8 cellular contexts compared by ENCODE assay signal in genomic region chr10:19811517-19811916, GRCh38. TPM values are rescaled to one million over a fixed set of nuclear protein-coding genes. Genes with fewer than 3 reads are reported as not detected.
DNase-seq lines count a peak whose midpoint lies in the region; ATAC-seq and TF ChIP-seq lines count a peak whose summit lies in the region.

No MANE protein-coding gene starts in this region.

- H3K27ac ChIP-seq in PC-3 (ENCODE audit: low read length) (no peak overlapping the region), osteoblast (ENCODE audit: low read depth, low read length) (no peak overlapping the region)

- peaks cover 15% of the 10 kb centered on the region for H3K27me3 Mint-ChIP-seq in activated CD4-positive, alpha-beta memory T cell treated with anti-CD3 and anti-CD28 coated beads, Interleukin-2, amount 10 ng/mL, durations not matched to agents 7 days and 5 days

- no peak for ATAC-seq in PC-3
- ATAC-seq in GM21529 (IDR thresholded peaks at IDR 0.05; ENCODE audit: unreplicated experiment), result no peak
- ATAC-seq in stimulated activated naive CD8-positive, alpha-beta T cell treated with anti-CD3 and anti-CD28 coated beads, Interleukin-15, Interleukin-2, amounts not matched to agents 100 U/mL and 50 U/mL, for 24 hours, result no peak

- H3K4me1 ChIP-seq in PC-3 (ENCODE audit: insufficient read depth, low read length) (no peaks in the 10 kb centered on the region), osteoblast (ENCODE audit: insufficient read depth, low read length) (peaks cover 3% of the 10 kb centered on the region)

- POLR2A ChIA-PET in PC-3 (lab: Charles Lee; ENCODE audit: unreplicated experiment), result no interaction called here
- POLR2A ChIA-PET in activated CD4-positive, alpha-beta memory T cell treated with anti-CD3 and anti-CD28 coated beads, Interleukin-2, amount 10 ng/mL, durations not matched to agents 7 days and 5 days (lab: Charles Lee), result no interaction called here

- H3K27ac Mint-ChIP-seq in activated CD4-positive, alpha-beta memory T cell treated with anti-CD3 and anti-CD28 coated beads, Interleukin-2, amount 10 ng/mL, durations not matched to agents 7 days and 5 days, result no peak overlapping the region

- H3K36me3 ChIP-seq in PC-3 (ENCODE audit: low read depth, low read length) (no peaks in the 10 kb centered on the region), osteoblast (ENCODE audit: insufficient read depth, low read length) (no peaks in the 10 kb centered on the region)

- H3K4me2 ChIP-seq in PC-3 (ENCODE audit: low read length) (no peak overlapping the region), osteoblast (ENCODE audit: insufficient read depth, low read length) (no peak overlapping the region)

- peaks cover 27% of the 10 kb centered on the region for H3K27me3 ChIP-seq in PC-3 (ENCODE audit: low read length)
- H3K27me3 ChIP-seq in osteoblast (ENCODE audit: insufficient read depth, low read length), result peaks cover 14% of the 10 kb centered on the region

- H4K20me1 ChIP-seq in PC-3 (ENCODE audit: low read length) (no peaks in the 10 kb centered on the region), osteoblast (ENCODE audit: insufficient read depth, low read length) (no peaks in the 10 kb centered on the region)

- intact Hi-C loops in PC-3 (cut with micrococcal nuclease), result no loop called here

- H3K9ac ChIP-seq in PC-3 (ENCODE audit: low read length), result no peak overlapping the region

- H3K79me2 ChIP-seq in PC-3 (ENCODE audit: low read length), result no peaks in the 10 kb centered on the region
- H3K79me2 ChIP-seq in osteoblast (ENCODE audit: insufficient read depth, low read length), result no peaks in the 10 kb centered on the region

- H3K9me3 Mint-ChIP-seq in activated CD4-positive, alpha-beta memory T cell treated with anti-CD3 and anti-CD28 coated beads, Interleukin-2, amount 10 ng/mL, durations not matched to agents 7 days and 5 days, result no peaks in the 10 kb centered on the region

- H3F3A ChIP-seq in PC-3 (ENCODE audit: low read length, unreplicated experiment), result no peaks in the 10 kb centered on the region

- H3K4me3 ChIP-seq in PC-3 (ENCODE audit: low read length) (no peak overlapping the region), foreskin fibroblast (ENCODE audit: low read depth in 1 of 2, low read length in 2 of 2) (no peak overlapping the region), osteoblast (ENCODE audit: insufficient read depth, low read length) (no peak overlapping the region)

- BruUV-seq in PC-3 (replicated peaks; lab: Mats Ljungman, UMichigan), result no TSS peak

- no peaks in the 10 kb centered on the region for H3K9me3 ChIP-seq in PC-3 (ENCODE audit: low read length)
- no peaks in the 10 kb centered on the region for H3K9me3 ChIP-seq in osteoblast (ENCODE audit: low read depth, low read length)

- no peaks in the 10 kb centered on the region for H3K36me3 Mint-ChIP-seq in activated CD4-positive, alpha-beta memory T cell treated with anti-CD3 and anti-CD28 coated beads, Interleukin-2, amount 10 ng/mL, durations not matched to agents 7 days and 5 days (ENCODE audit: low read depth)

- H3K4me3 Mint-ChIP-seq in activated CD4-positive, alpha-beta memory T cell treated with anti-CD3 and anti-CD28 coated beads, Interleukin-2, amount 10 ng/mL, durations not matched to agents 7 days and 5 days, result no peak overlapping the region

- CTCF ChIA-PET in PC-3 (lab: Charles Lee), result no interaction called here
- CTCF ChIA-PET in activated CD4-positive, alpha-beta memory T cell treated with anti-CD3 and anti-CD28 coated beads, Interleukin-2, amount 10 ng/mL, durations not matched to agents 7 days and 5 days (lab: Charles Lee), result no interaction called here

- H3K4me1 Mint-ChIP-seq in activated CD4-positive, alpha-beta memory T cell treated with anti-CD3 and anti-CD28 coated beads, Interleukin-2, amount 10 ng/mL, durations not matched to agents 7 days and 5 days, result peaks cover 1% of the 10 kb centered on the region

- no peak overlapping the region for H2AFZ ChIP-seq in PC-3 (ENCODE audit: low read length)
- H2AFZ ChIP-seq in osteoblast (ENCODE audit: low read length), result no peak overlapping the region

- DNase-seq in DMS53 treated with DMSO at 0.1 percent for 48 hours (lab: John Stamatoyannopoulos, UW; ENCODE audit: unreplicated experiment), result peak; percentile 6
- peak; percentile 37 for DNase-seq in PC-3
- DNase-seq in foreskin fibroblast, result peak; percentile 10 to 35
- DNase-seq in osteoblast (ENCODE audit: insufficient read length, low spot score, missing footprints), result peak; percentile 71
- no peak for DNase-seq in NCI-H1694 treated with DMSO at 0.1 percent for 48 hours (lab: John Stamatoyannopoulos, UW)
- DNase-seq in activated CD4-positive, alpha-beta memory T cell treated with anti-CD3 and anti-CD28 coated beads, Interleukin-2, amount 10 ng/mL, durations not matched to agents 7 days and 5 days, result no peak
- DNase-seq in stimulated activated naive CD8-positive, alpha-beta T cell treated with anti-CD3 and anti-CD28 coated beads, Interleukin-15, Interleukin-2, amounts not matched to agents 100 U/mL and 50 U/mL, for 24 hours, result no peak

- no peaks in the 10 kb centered on the region for H3K9me2 ChIP-seq in PC-3 (replicated peaks; ENCODE audit: low read length)

- TF ChIP-seq CTCF in PC-3 (conservative IDR thresholded peaks at IDR 0.05; ENCODE audit: low read depth, low read length) (peak; percentile 31; the same call in 1 of the 2 replicates), foreskin fibroblast (IDR thresholded peaks at IDR 0.05; ENCODE audit: low read depth, low read length) (peak; percentile 45), osteoblast (IDR thresholded peaks at IDR 0.05; ENCODE audit: extremely low read depth, low read depth, low read length) (peak; percentile 56)

RNA-seq across cellular contexts. Expression of gene PLXDC2, which starts 4.7 kb away (rescaled TPM):
- total RNA-seq in PC-3 (2014; rRNA removed) (0.06 TPM in 1 of 2 replicates, not detected in the other), osteoblast (63.3 and 86.9 TPM in 2 replicates)
- total RNA-seq in activated CD4-positive, alpha-beta memory T cell treated with anti-CD3 and anti-CD28 coated beads, Interleukin-2, amount 10 ng/mL, durations not matched to agents 7 days and 5 days, result not detected

Comparison
In these comparisons a context has a peak if more than half of its experiments do, and no peak if none do; other contexts are left out.
1. DNase-seq: peak in DMS53 treated with DMSO at 0.1 percent for 48 hours (single experiment), PC-3 (single experiment), foreskin fibroblast (2 of 2) and osteoblast (single experiment); none in NCI-H1694 treated with DMSO at 0.1 percent for 48 hours (single experiment), activated CD4-positive, alpha-beta memory T cell treated with anti-CD3 and anti-CD28 coated beads, Interleukin-2, amount 10 ng/mL, durations not matched to agents 7 days and 5 days (single experiment) and stimulated activated naive CD8-positive, alpha-beta T cell treated with anti-CD3 and anti-CD28 coated beads, Interleukin-15, Interleukin-2, amounts not matched to agents 100 U/mL and 50 U/mL, for 24 hours (single experiment).
2. RNA of gene PLXDC2, which starts 4.7 kb away (total RNA-seq): 63.3 to 86.9 TPM in osteoblast; 0.06 TPM in PC-3 and not detected in activated CD4-positive, alpha-beta memory T cell treated with anti-CD3 and anti-CD28 coated beads, Interleukin-2, amount 10 ng/mL, durations not matched to agents 7 days and 5 days; every median in the first group is over 10 times any median in the second.
3. Peak in every context shown above with its lines, with median percentiles within 50 percentile points of each other: CTCF ChIP-seq.